Comparison of ENCODE assay signal across 13 cellular contexts in the genomic region with DNA sequence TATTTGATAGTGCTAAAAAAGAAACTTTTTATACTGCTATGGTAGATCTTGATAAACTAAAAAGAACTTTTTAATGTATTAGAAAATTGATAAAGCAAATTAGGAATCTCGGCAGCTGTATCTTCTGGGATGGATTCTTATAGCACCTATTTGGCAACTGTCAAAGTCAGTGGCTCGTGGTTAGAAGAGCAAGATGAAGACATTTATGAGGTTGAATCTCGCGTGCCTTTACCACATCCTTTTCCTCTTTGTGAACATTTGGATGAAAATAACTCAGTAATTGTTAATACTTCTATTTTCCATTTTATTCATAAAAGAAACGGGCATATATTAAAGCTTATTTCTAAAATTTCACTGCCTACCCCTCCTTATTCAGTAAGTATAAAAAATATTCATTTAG.
DNase-seq lines count a peak whose midpoint lies in the region; ATAC-seq, FAIRE-seq and TF ChIP-seq lines count a peak whose summit lies in the region.
"Had no signal": no experiment of that assay in that cellular context is flagged by ENCODE, and none has a peak within 500 bp of the region (broad histone marks: within the 10 kb centered on the region; RNA-seq: fewer than 3 reads in every experiment).

No MANE protein-coding gene starts in this region.

- H3K4me3 Mint-ChIP-seq in activated naive CD8-positive, alpha-beta T cell = peak overlapping the region; percentile 43
- H3K4me3 Mint-ChIP-seq in activated naive CD8-positive, alpha-beta T cell treated with anti-CD3 and anti-CD28 coated beads, Interleukin-2, amount 50 U/mL, for 24 hours = no peak overlapping the region
- H3K4me3 Mint-ChIP-seq in central memory CD8-positive, alpha-beta T cell = no peak overlapping the region
- no peak overlapping the region for H3K4me3 Mint-ChIP-seq in H9
- H3K4me3 Mint-ChIP-seq: activated T-cell treated with anti-CD3 and anti-CD28 coated beads, Interleukin-2, amount 50 U/mL, for 72 hours had no signal

- no peak overlapping the region for H3K4me2 ChIP-seq in H9 (ENCODE audit: insufficient read depth, insufficient read length, low read length)

- peak overlapping the region; percentile 28 for H3K27ac Mint-ChIP-seq in activated naive CD8-positive, alpha-beta T cell
- H3K27ac Mint-ChIP-seq in activated naive CD8-positive, alpha-beta T cell treated with anti-CD3 and anti-CD28 coated beads, Interleukin-2, amount 50 U/mL, for 24 hours = no peak overlapping the region
- peak overlapping the region; percentile 35 for H3K27ac Mint-ChIP-seq in central memory CD8-positive, alpha-beta T cell (ENCODE audit: low read depth)
- no peak overlapping the region for H3K27ac Mint-ChIP-seq in H9

- H3K18ac ChIP-seq in H9 (ENCODE audit: insufficient read length, low read depth, low read length) = no peak overlapping the region

- no peak overlapping the region for H4K91ac ChIP-seq in H9 (ENCODE audit: insufficient read length, low read depth, low read length)

- no peak overlapping the region for H4K8ac ChIP-seq in H9 (replicated peaks; ENCODE audit: insufficient read length, low read depth, low read length)

- no peak overlapping the region for H3K4ac ChIP-seq in H9 (ENCODE audit: low read depth, low read length)

- H3K79me1 ChIP-seq in H9 (ENCODE audit: insufficient read depth, low read depth, low read length, poor library complexity, severe bottlenecking) = no peaks in the 10 kb centered on the region

- H3K23ac ChIP-seq in H9 (ENCODE audit: insufficient read length, low read depth, low read length) = no peak overlapping the region

- no peak overlapping the region for H3K9ac ChIP-seq in H9 (ENCODE audit: extremely low read depth, insufficient read length, low read length)

- H3K4me1 ChIP-seq in small intestine (ENCODE audit: control insufficient read depth in 2 of 2, insufficient read depth in 1 of 2, low read depth in 1 of 2, low read length in 1 of 2) = no peaks in the 10 kb centered on the region
- H3K4me1 ChIP-seq in SJCRH30 = no peaks in the 10 kb centered on the region
- no peaks in the 10 kb centered on the region for H3K4me1 ChIP-seq in H9 (ENCODE audit: insufficient read depth, low read length)

- H3K4me1 Mint-ChIP-seq in activated naive CD8-positive, alpha-beta T cell (ENCODE audit: low read depth) = peaks cover 22% of the 10 kb centered on the region
- H3K4me1 Mint-ChIP-seq in activated naive CD8-positive, alpha-beta T cell treated with anti-CD3 and anti-CD28 coated beads, Interleukin-2, amount 50 U/mL, for 24 hours = peaks cover 14% of the 10 kb centered on the region
- peaks cover 13% of the 10 kb centered on the region for H3K4me1 Mint-ChIP-seq in central memory CD8-positive, alpha-beta T cell
- peaks cover 8 to 9% of the 10 kb centered on the region in 2 experiments for H3K4me1 Mint-ChIP-seq in H9

- H3K27me3 ChIP-seq in small intestine (ENCODE audit: control insufficient read depth in 2 of 2, insufficient read depth in 2 of 2, low read length in 2 of 2) (no peaks in the 10 kb centered on the region), SJCRH30 (no peaks in the 10 kb centered on the region), H9 (ENCODE audit: insufficient read depth, low read length) (no peaks in the 10 kb centered on the region)

- no peaks in the 10 kb centered on the region for H3K23me2 ChIP-seq in H9 (ENCODE audit: insufficient read length, low read depth, low read length, poor library complexity, severe bottlenecking)

- FAIRE-seq in small intestine (lab: Jason Lieb, UNC) = no peak

- H2BK5ac ChIP-seq in H9 (ENCODE audit: insufficient read length, low read length) = no peak overlapping the region

- H3K56ac ChIP-seq in H9 (ENCODE audit: insufficient read length, low read depth, low read length) = no peak overlapping the region

- H2AFZ ChIP-seq in H9 (ENCODE audit: low read length) = no peak overlapping the region

- peaks cover 8% of the 10 kb centered on the region for H3K36me3 Mint-ChIP-seq in activated naive CD8-positive, alpha-beta T cell
- peaks cover 3% of the 10 kb centered on the region for H3K36me3 Mint-ChIP-seq in activated naive CD8-positive, alpha-beta T cell treated with anti-CD3 and anti-CD28 coated beads, Interleukin-2, amount 50 U/mL, for 24 hours (ENCODE audit: low read depth)
- H3K36me3 Mint-ChIP-seq in central memory CD8-positive, alpha-beta T cell (ENCODE audit: insufficient read depth) = peaks cover 15% of the 10 kb centered on the region
- no peaks in the 10 kb centered on the region for H3K36me3 Mint-ChIP-seq in H9 (ENCODE audit: insufficient read depth in 1 of 3, low read depth in 3 of 3)

- no peak overlapping the region for H4K5ac ChIP-seq in H9 (ENCODE audit: insufficient read length, low read depth, low read length)

- peak overlapping the region in 1 of 2 donors; percentile 55 for H3K27ac ChIP-seq in small intestine (ENCODE audit: low read depth in 1 of 2, low read length in 1 of 2)
- no peak overlapping the region for H3K27ac ChIP-seq in SJCRH30
- no peak overlapping the region for H3K27ac ChIP-seq in H9 (ENCODE audit: insufficient read length, low read depth, low read length)

- no peaks in the 10 kb centered on the region for H3K79me2 ChIP-seq in H9 (ENCODE audit: insufficient read depth, low read length)

- H2BK120ac ChIP-seq in H9 (ENCODE audit: low read depth, low read length, poor library complexity, severe bottlenecking) = no peak overlapping the region

- H3K9me3 Mint-ChIP-seq in activated naive CD8-positive, alpha-beta T cell (ENCODE audit: low read depth) = no peaks in the 10 kb centered on the region
- H3K9me3 Mint-ChIP-seq in activated naive CD8-positive, alpha-beta T cell treated with anti-CD3 and anti-CD28 coated beads, Interleukin-2, amount 50 U/mL, for 24 hours = no peaks in the 10 kb centered on the region
- no peaks in the 10 kb centered on the region for H3K9me3 Mint-ChIP-seq in central memory CD8-positive, alpha-beta T cell
- no peaks in the 10 kb centered on the region for H3K9me3 Mint-ChIP-seq in H9
- H3K9me3 Mint-ChIP-seq: activated T-cell treated with anti-CD3 and anti-CD28 coated beads, Interleukin-2, amount 50 U/mL, for 72 hours had no signal

- H2BK15ac ChIP-seq in H9 (ENCODE audit: low read depth, low read length) = no peak overlapping the region

- H3T11ph ChIP-seq in H9 (ENCODE audit: low read length) = no peak overlapping the region

- no peak overlapping the region for H2BK20ac ChIP-seq in H9 (ENCODE audit: low read depth, low read length, poor library complexity, severe bottlenecking)

- H3K4me3 ChIP-seq in LNCaP clone FGC (ENCODE audit: low read depth, low read length) = peak overlapping the region; percentile 35
- peak overlapping the region in 1 of 2 donors; percentile 44 for H3K4me3 ChIP-seq in small intestine (ENCODE audit: low read depth in 1 of 2, low read length in 2 of 2)
- no peak overlapping the region for H3K4me3 ChIP-seq in SJCRH30

- H2BK12ac ChIP-seq in H9 (ENCODE audit: insufficient read length, low read depth, low read length) = no peak overlapping the region

- ATAC-seq in activated naive CD8-positive, alpha-beta T cell treated with anti-CD3 and anti-CD28 coated beads, Interleukin-2, amount 50 U/mL, for 24 hours = no peak
- peak; percentile 82 for ATAC-seq in central memory CD8-positive, alpha-beta T cell (replicated peaks; ENCODE audit: extremely low read depth, poor library complexity, severe bottlenecking)
- no peak for ATAC-seq in GM21390 (IDR thresholded peaks at IDR 0.05; ENCODE audit: unreplicated experiment)
- ATAC-seq: activated T-cell treated with anti-CD3 and anti-CD28 coated beads, Interleukin-2, amount 50 U/mL, for 72 hours had no signal

- no peaks in the 10 kb centered on the region for H3K27me3 Mint-ChIP-seq in activated naive CD8-positive, alpha-beta T cell
- no peaks in the 10 kb centered on the region for H3K27me3 Mint-ChIP-seq in activated naive CD8-positive, alpha-beta T cell treated with anti-CD3 and anti-CD28 coated beads, Interleukin-2, amount 50 U/mL, for 24 hours
- no peaks in the 10 kb centered on the region for H3K27me3 Mint-ChIP-seq in central memory CD8-positive, alpha-beta T cell
- H3K27me3 Mint-ChIP-seq in H9 (ENCODE audit: low read depth) = no peaks in the 10 kb centered on the region

- H3K36me3 ChIP-seq in small intestine (ENCODE audit: control insufficient read depth in 2 of 2, insufficient read depth in 2 of 2, low read length in 2 of 2) (peaks cover 5 to 8% of the 10 kb centered on the region in 2 donors), SJCRH30 (peaks cover 17% of the 10 kb centered on the region)

- no peak overlapping the region for H2AK5ac ChIP-seq in H9 (ENCODE audit: insufficient read length, low read length)

- H3K9me3 ChIP-seq in small intestine (ENCODE audit: control insufficient read depth, low read depth) (no peaks in the 10 kb centered on the region), SJCRH30 (replicated peaks) (no peaks in the 10 kb centered on the region), H9 (ENCODE audit: control insufficient read depth, low read depth, low read length) (no peaks in the 10 kb centered on the region)

- no peak overlapping the region for H3K14ac ChIP-seq in H9 (ENCODE audit: insufficient read depth, low read length)

- no peak for DNase-seq in activated naive CD8-positive, alpha-beta T cell treated with anti-CD3 and anti-CD28 coated beads, Interleukin-2, amount 50 U/mL, for 24 hours
- DNase-seq in LNCaP clone FGC (ENCODE audit: low read depth) (no peak), small intestine (peak; percentile 43), SJCRH30 (no peak), H9 (no peak)
- DNase-seq in central memory CD8-positive, alpha-beta T cell (ENCODE audit: low spot score in 2 of 2) = no peak
- DNase-seq: activated T-cell treated with anti-CD3 and anti-CD28 coated beads, Interleukin-2, amount 50 U/mL, for 72 hours; left cardiac atrium; NCI-H1048; NCI-H524; substantia nigra had no signal

- WGBS in small intestine, 3 donors = 16 to 49% (median 26%) methylated on average over 5 of the region's 5 CpGs
- no CpG with 5 or more reads among the region's 5 CpGs for WGBS in H9 (ENCODE audit: extremely low coverage, insufficient read length, low lambda C conversion rate)

- TF ChIP-seq CTCF in LNCaP clone FGC (IDR thresholded peaks at IDR 0.05; ENCODE audit: control insufficient read depth, extremely low read depth, insufficient read depth) = no peak
- no peak for TF ChIP-seq CTCF in H9 (conservative IDR thresholded peaks at IDR 0.05)

- no peaks in the 10 kb centered on the region for H4K20me1 ChIP-seq in H9 (ENCODE audit: control insufficient read depth, insufficient read depth, insufficient read length)

Comparison
In these comparisons a context has a peak if more than half of its experiments do, and no peak if none do; other contexts are left out.
1. H3K27ac Mint-ChIP-seq: peak in activated naive CD8-positive, alpha-beta T cell (single experiment) and central memory CD8-positive, alpha-beta T cell (single experiment); none in activated naive CD8-positive, alpha-beta T cell treated with anti-CD3 and anti-CD28 coated beads, Interleukin-2, amount 50 U/mL, for 24 hours (single experiment) and H9 (0 of 3).